In the genomic region with DNA sequence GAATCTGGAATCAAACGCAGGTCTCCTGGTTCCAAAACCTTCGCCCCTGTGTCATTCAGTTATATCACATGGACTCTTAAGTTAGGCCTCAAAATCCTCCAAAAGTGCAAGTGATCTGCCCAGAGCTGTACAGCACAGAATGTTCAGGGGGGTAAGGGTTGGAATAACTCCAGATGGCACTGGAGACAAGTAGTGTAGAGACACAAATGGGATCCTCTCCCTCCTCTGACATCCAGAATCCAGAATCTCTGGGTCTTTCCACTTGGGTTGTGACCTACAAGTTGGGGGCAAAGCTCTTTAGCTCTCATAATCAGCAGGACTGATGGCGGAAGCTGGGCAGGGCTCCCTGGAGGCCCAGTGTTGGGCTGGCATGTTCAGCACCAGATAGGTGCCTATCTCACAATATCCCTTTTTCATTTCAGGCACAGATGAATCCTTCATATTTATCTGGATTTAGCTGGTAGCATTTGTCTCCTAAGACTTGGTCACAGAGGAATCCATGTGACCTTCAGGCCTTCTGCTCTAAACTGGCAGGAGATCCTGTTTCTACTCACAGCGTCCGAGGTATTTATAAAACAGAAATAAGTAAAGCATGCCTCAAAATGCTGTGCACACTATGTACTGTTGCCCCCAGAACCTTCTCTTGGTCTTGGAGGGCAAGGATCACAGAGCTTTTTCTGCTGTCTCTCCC, we compare ENCODE assay signal across 16 cellular contexts. TPM values are rescaled to one million over a fixed set of nuclear protein-coding genes. Genes with fewer than 3 reads are reported as not detected.
DNase-seq lines count a peak whose midpoint lies in the region; ATAC-seq and TF ChIP-seq lines count a peak whose summit lies in the region.
"Had no signal": no experiment of that assay in that cellular context is flagged by ENCODE, and none has a peak within 500 bp of the region (broad histone marks: within the 10 kb centered on the region; RNA-seq: fewer than 3 reads in every experiment).

No MANE protein-coding gene starts in this region.

- H2AFZ ChIP-seq in PC-9: no peak overlapping the region

- ATAC-seq in HG03457 (IDR thresholded peaks at IDR 0.05; ENCODE audit: unreplicated experiment): no peak
- ATAC-seq: naive thymus-derived CD4-positive, alpha-beta T cell had no signal

- H3K4me1 ChIP-seq in PC-9 (replicated peaks; ENCODE audit: insufficient read depth) (peaks cover 99% of the 10 kb centered on the region), muscle layer of colon (ENCODE audit: insufficient read depth, low read length) (peaks cover 73% of the 10 kb centered on the region)
- H3K4me1 ChIP-seq: BLaER1 had no signal

- CTCF ChIA-PET in PC-9 (lab: Charles Lee): interaction anchor here (0.5 to 1.2 kb wide), 2 partner anchors 13 to 62 kb away, joined by 3 read pairs; no protein-coding TSS in a partner anchor

- TF ChIP-seq CTCF in PC-9 (conservative IDR thresholded peaks at IDR 0.05): no peak
- peak in 3 of 56 donors; percentile 17 to 32 (median 18) for TF ChIP-seq CTCF in dorsolateral prefrontal cortex (IDR thresholded peaks at IDR 0.05 in 54 of 56, conservative IDR thresholded peaks at IDR 0.05 in 2 of 56; ENCODE audit: low read depth in 1 of 56, partially characterized antibody in 56 of 56)

- H3K79me2 ChIP-seq in PC-9 (ENCODE audit: low read depth): peaks cover 79% of the 10 kb centered on the region

- no peaks in the 10 kb centered on the region for H3K27me3 ChIP-seq in PC-9 (ENCODE audit: insufficient read depth, low read depth)
- H3K27me3 ChIP-seq in dorsolateral prefrontal cortex: no peaks in the 10 kb centered on the region
- no peaks in the 10 kb centered on the region for H3K27me3 ChIP-seq in muscle layer of colon (ENCODE audit: control insufficient read depth in 1 of 2, insufficient read depth in 2 of 2, low read length in 2 of 2)
- H3K27me3 ChIP-seq: BLaER1, SJCRH30 had no signal

- POLR2A ChIA-PET in PC-9 (lab: Charles Lee; ENCODE audit: unreplicated experiment): no interaction called here

- no peak overlapping the region for H3K4me2 ChIP-seq in PC-9
- H3K4me2 ChIP-seq: BLaER1, KMS-11 had no signal

- H3K4me3 ChIP-seq in PC-9: no peak overlapping the region
- peak overlapping the region in 13 of 59 donors; percentile 1 to 42 (median 13) for H3K4me3 ChIP-seq in dorsolateral prefrontal cortex
- H3K4me3 ChIP-seq in muscle layer of colon (ENCODE audit: low read depth in 1 of 2, low read length in 2 of 2): no peak overlapping the region
- H3K4me3 ChIP-seq: BLaER1, SJCRH30 had no signal

- intact Hi-C loops in PC-9 (cut with micrococcal nuclease; ENCODE audit: unreplicated experiment): no loop called here
- intact Hi-C loops in dorsolateral prefrontal cortex (cut with DNase I): no loop called here

- H3K9ac ChIP-seq in muscle layer of colon (ENCODE audit: low read length): no peak overlapping the region
- H3K9ac ChIP-seq: BLaER1, KMS-11 had no signal

- H3F3A ChIP-seq in PC-9 (ENCODE audit: insufficient read depth, low read depth): peaks cover 55% of the 10 kb centered on the region

- DNase-seq in PC-9 (no peak), dorsolateral prefrontal cortex (no peak), HuH-7.5 (ENCODE audit: low spot score) (no peak), NCI-H2029 (lab: John Stamatoyannopoulos, UW) (no peak), A172 (ENCODE audit: low spot score) (no peak)
- DNase-seq: activated CD4-positive, alpha-beta T cell treated with anti-CD3 and anti-CD28 coated beads, Interleukin-2, amount 50 U/mL, for 48 hours; effector CD8-positive, alpha-beta T cell; naive thymus-derived CD4-positive, alpha-beta T cell; NCI-H187; SJCRH30; small intestine had no signal

- H3K36me3 ChIP-seq in PC-9 (ENCODE audit: low read depth) (peaks cover 15% of the 10 kb centered on the region; the same call in 1 of the 2 replicates), muscle layer of colon (ENCODE audit: insufficient read depth, low read length) (peaks cover 14% of the 10 kb centered on the region)

- no TSS peak for BruUV-seq in PC-9 (replicated peaks; lab: Mats Ljungman, UMichigan)

- no peaks in the 10 kb centered on the region for H4K20me1 ChIP-seq in PC-9 (ENCODE audit: insufficient read depth)

- H3K9me2 ChIP-seq in PC-9 (ENCODE audit: insufficient read depth): no peaks in the 10 kb centered on the region

- H3K27ac ChIP-seq in PC-9 (peak overlapping the region; percentile 95), dorsolateral prefrontal cortex (peak overlapping the region in 57 of 59 donors; percentile 35 to 97 (median 83)), muscle layer of colon (ENCODE audit: low read depth, low read length) (peak overlapping the region; percentile 46), temporal lobe (ENCODE audit: low read depth, low read length) (peak overlapping the region; percentile 73)
- H3K27ac ChIP-seq: BLaER1, KMS-11, SJCRH30 had no signal

- H3K9me3 ChIP-seq in PC-9 (ENCODE audit: insufficient read depth, low read depth) (no peaks in the 10 kb centered on the region), muscle layer of colon (ENCODE audit: low read length) (no peaks in the 10 kb centered on the region)
- H3K9me3 ChIP-seq: BLaER1, SJCRH30 had no signal

RNA-seq across cellular contexts. Expression of gene ABHD2, which starts 15.4 kb away (rescaled TPM):
- total RNA-seq in PC-9 (2021): 86.8 and 148 TPM in 2 replicates
- 100 to 1,000 TPM in 119 of 120 experiments, 10 to 100 TPM in 1; 89.8 to 236 (median 169) TPM for total RNA-seq in dorsolateral prefrontal cortex
- total RNA-seq in temporal lobe: 51.6 TPM
- total RNA-seq in A172 (2014; rRNA removed; shearing (Covaris generic)): 25.7 and 36.6 TPM in 2 replicates
